In the genomic region with DNA sequence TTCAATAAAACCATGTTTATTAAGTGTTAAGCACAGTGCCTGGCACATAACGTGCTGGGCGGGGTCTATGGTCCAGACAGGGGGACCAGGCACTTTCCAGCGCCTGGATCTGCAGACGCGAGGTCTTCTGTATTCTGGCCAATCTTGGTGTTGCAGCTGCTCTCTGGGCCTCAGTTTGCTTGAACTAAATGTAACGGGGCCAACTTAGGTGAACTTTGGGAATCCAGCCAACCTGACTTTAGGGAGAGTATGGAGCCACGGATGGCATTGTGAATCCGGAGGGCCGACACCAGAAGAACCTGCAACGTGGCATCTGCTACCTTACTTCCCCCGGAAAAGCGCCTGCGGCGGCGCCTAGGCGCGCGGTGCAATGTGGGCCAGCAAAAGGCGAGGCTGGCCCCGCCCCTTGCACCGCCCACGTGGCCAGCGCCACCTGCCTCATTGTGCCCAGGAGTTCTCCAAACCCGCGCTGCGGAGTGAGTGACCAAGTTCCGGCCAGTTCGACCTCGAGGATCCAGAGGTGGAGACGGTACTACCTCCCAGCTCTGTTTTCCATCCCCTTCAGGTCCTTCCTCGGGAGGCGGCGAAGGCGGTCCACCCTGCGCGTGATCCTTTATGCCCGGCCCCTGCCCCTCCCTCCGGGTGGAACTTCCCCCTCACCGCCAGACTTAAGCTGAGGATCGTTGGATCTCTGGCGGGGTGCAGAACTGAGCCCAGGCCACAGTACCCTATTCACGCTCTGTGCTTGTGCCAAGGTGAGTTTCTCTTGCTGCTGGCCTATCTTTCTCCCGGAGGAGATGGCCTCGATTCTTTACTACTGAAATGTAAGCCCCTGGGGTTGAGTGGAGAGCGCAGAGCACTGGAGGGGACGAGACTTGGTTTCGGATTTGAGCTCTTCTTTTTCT, we compare ENCODE assay signal across 8 cellular contexts. TPM values are rescaled to one million over a fixed set of nuclear protein-coding genes. Genes with fewer than 3 reads are reported as not detected.
DNase-seq lines count a peak whose midpoint lies in the region; ATAC-seq and TF ChIP-seq lines count a peak whose summit lies in the region.

A gene (plus strand): TSS at position 426 of the 905 bp plus-strand sequence. CDS start 10,969 bp downstream, outside the sequence.

- DNase-seq in DMS153 (lab: John Stamatoyannopoulos, UW) (peak; percentile 94), OCI-M2 (lab: John Stamatoyannopoulos, UW; ENCODE audit: unreplicated experiment) (peak; percentile 66), activated T-cell treated with anti-CD3 and anti-CD28 coated beads for 4 hours (peak; percentile 84), epithelial cell of proximal tubule (ENCODE audit: low read depth) (peak; percentile 36), mucosa of gallbladder (ENCODE audit: low spot score) (peak; percentile 87)
- DNase-seq in stimulated activated CD8-positive, alpha-beta memory T cell treated with anti-CD3 and anti-CD28 coated beads, Interleukin-4, amount 100 ng/mL, for 4 hours (ENCODE audit: low read depth in 2 of 2, low spot score in 1 of 2), result peak; percentile 72 to 73

- TF ChIP-seq EP300 in Ishikawa (IDR thresholded peaks at IDR 0.05; ENCODE audit: borderline replicate concordance), result peak; percentile 16; the same call in 1 of the 2 replicates

- peak; percentile 83 for ATAC-seq in GM21576 (IDR thresholded peaks at IDR 0.05; ENCODE audit: unreplicated experiment)

- no peak for TF ChIP-seq CTCF in epithelial cell of proximal tubule (conservative IDR thresholded peaks at IDR 0.05; ENCODE audit: low read depth, low read length)

- peak within 1 kb of the TSS; percentile 87 for H3K4me3 ChIP-seq in epithelial cell of proximal tubule (ENCODE audit: low read depth, low read length)

- TF ChIP-seq RAD21 in Ishikawa (IDR thresholded peaks at IDR 0.05; ENCODE audit: low read depth), result no peak

TF ChIP-seq in Ishikawa, 13 proteins besides CTCF, POLR2A, EP300 and RAD21:
- TF ChIP-seq TEAD4 (IDR thresholded peaks at IDR 0.05) (no peak), CEBPB (IDR thresholded peaks at IDR 0.05) (no peak), ZBTB7A (IDR thresholded peaks at IDR 0.05; ENCODE audit: low read depth) (no peak), YY1 (IDR thresholded peaks at IDR 0.05; ENCODE audit: low read depth) (no peak), FOXM1 (IDR thresholded peaks at IDR 0.05; ENCODE audit: borderline replicate concordance, low read depth) (no peak), TCF12 (IDR thresholded peaks at IDR 0.05; ENCODE audit: low read depth) (peak; percentile 31; the same call in 1 of the 2 replicates), EGR1 (IDR thresholded peaks at IDR 0.05) (peak; percentile 78), TAF1 (IDR thresholded peaks at IDR 0.05; ENCODE audit: low read depth) (peak; percentile 83)
- TF ChIP-seq, protein P1, sequence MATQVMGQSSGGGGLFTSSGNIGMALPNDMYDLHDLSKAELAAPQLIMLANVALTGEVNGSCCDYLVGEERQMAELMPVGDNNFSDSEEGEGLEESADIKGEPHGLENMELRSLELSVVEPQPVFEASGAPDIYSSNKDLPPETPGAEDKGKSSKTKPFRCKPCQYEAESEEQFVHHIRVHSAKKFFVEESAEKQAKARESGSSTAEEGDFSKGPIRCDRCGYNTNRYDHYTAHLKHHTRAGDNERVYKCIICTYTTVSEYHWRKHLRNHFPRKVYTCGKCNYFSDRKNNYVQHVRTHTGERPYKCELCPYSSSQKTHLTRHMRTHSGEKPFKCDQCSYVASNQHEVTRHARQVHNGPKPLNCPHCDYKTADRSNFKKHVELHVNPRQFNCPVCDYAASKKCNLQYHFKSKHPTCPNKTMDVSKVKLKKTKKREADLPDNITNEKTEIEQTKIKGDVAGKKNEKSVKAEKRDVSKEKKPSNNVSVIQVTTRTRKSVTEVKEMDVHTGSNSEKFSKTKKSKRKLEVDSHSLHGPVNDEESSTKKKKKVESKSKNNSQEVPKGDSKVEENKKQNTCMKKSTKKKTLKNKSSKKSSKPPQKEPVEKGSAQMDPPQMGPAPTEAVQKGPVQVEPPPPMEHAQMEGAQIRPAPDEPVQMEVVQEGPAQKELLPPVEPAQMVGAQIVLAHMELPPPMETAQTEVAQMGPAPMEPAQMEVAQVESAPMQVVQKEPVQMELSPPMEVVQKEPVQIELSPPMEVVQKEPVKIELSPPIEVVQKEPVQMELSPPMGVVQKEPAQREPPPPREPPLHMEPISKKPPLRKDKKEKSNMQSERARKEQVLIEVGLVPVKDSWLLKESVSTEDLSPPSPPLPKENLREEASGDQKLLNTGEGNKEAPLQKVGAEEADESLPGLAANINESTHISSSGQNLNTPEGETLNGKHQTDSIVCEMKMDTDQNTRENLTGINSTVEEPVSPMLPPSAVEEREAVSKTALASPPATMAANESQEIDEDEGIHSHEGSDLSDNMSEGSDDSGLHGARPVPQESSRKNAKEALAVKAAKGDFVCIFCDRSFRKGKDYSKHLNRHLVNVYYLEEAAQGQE (IDR thresholded peaks at IDR 0.05; ENCODE audit: low read depth), result no peak
- TF ChIP-seq, protein P2, sequence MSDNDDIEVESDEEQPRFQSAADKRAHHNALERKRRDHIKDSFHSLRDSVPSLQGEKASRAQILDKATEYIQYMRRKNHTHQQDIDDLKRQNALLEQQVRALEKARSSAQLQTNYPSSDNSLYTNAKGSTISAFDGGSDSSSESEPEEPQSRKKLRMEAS (IDR thresholded peaks at IDR 0.05), result peak; percentile 99
- TF ChIP-seq, protein P3, sequence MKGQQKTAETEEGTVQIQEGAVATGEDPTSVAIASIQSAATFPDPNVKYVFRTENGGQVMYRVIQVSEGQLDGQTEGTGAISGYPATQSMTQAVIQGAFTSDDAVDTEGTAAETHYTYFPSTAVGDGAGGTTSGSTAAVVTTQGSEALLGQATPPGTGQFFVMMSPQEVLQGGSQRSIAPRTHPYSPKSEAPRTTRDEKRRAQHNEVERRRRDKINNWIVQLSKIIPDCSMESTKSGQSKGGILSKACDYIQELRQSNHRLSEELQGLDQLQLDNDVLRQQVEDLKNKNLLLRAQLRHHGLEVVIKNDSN (IDR thresholded peaks at IDR 0.05), result peak; percentile 94

RNA-seq across cellular contexts. Expression of the gene that starts here (rescaled TPM):
- total RNA-seq in epithelial cell of proximal tubule (122 and 135 TPM in 2 replicates), mucosa of gallbladder (175 TPM)

Comparison
In these comparisons a context has a peak if more than half of its experiments do, and no peak if none do; other contexts are left out.
1. Peak in every context shown above with its lines: DNase-seq, ATAC-seq and H3K4me3 ChIP-seq.
2. DNase-seq: peak in every context shown above with its lines; median percentile 94 in DMS153; 87 in mucosa of gallbladder; 84 in activated T-cell treated with anti-CD3 and anti-CD28 coated beads for 4 hours; 72 in stimulated activated CD8-positive, alpha-beta memory T cell treated with anti-CD3 and anti-CD28 coated beads, Interleukin-4, amount 100 ng/mL, for 4 hours; 66 in OCI-M2; 36 in epithelial cell of proximal tubule.